1 cellular context compared by ENCODE assay signal in the genomic region with DNA sequence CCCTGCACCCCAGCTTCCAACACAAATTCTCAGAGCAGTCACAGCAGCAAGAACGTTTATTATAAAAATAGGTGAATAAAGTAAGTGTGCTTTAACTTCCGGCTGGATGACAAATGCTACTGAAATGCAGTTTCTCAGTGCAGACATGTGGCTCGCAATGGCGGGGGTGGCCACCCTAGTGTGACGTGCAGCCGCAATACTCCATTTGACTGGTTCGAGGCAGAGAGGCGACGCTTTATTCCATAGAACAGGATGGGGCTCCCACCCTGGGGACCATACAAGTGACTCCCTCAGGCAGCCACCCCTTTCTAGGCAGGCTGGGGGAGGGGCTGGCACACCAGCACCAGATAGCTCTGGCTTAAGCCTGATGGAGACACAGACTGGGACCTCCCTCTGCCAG.
TF ChIP-seq lines count a peak whose summit lies in the region.

No MANE protein-coding gene starts in this region.

TF ChIP-seq in endothelial cell of umbilical vein, 7 proteins besides CTCF, POLR2A, EP300 and RAD21:
- no peak for TF ChIP-seq EZH2 (IDR thresholded peaks at IDR 0.05; ENCODE audit: borderline replicate concordance, low read depth, low read length, severe bottlenecking)
- no peak for TF ChIP-seq JUN (IDR thresholded peaks at IDR 0.05; ENCODE audit: borderline replicate concordance, insufficient read depth, insufficient read length, low read depth)
- no peak for TF ChIP-seq MYC (IDR thresholded peaks at IDR 0.05; ENCODE audit: low read depth, low read length)
- TF ChIP-seq FOS (IDR thresholded peaks at IDR 0.05; ENCODE audit: borderline replicate concordance, insufficient read depth, low read length) = no peak
- TF ChIP-seq, protein P1, sequence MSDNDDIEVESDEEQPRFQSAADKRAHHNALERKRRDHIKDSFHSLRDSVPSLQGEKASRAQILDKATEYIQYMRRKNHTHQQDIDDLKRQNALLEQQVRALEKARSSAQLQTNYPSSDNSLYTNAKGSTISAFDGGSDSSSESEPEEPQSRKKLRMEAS (IDR thresholded peaks at IDR 0.05; ENCODE audit: insufficient read depth, insufficient read length) = no peak
- TF ChIP-seq POLR2AphosphoS5 (IDR thresholded peaks at IDR 0.05; ENCODE audit: insufficient read depth, low read depth, low read length) = no peak
